ENCODE assay signal across 6 cellular contexts in genomic region chr3:71991681-71992080, GRCh38.
"Had no signal": no experiment of that assay in that cellular context is flagged by ENCODE, and none has a peak within 500 bp of the region (broad histone marks: within the 10 kb centered on the region; RNA-seq: fewer than 3 reads in every experiment).

No MANE protein-coding gene starts in this region.

- DNase-seq: H9, KBM-7 had no signal

- FAIRE-seq: H1, H54, HTR-8/SVneo had no signal

- H3K4me2 ChIP-seq: GM23338 had no signal

- ATAC-seq: GM23338 had no signal

- H2AFZ ChIP-seq: GM23338 had no signal

- H3K4me3 ChIP-seq: GM23338 had no signal
